In the genomic region with DNA sequence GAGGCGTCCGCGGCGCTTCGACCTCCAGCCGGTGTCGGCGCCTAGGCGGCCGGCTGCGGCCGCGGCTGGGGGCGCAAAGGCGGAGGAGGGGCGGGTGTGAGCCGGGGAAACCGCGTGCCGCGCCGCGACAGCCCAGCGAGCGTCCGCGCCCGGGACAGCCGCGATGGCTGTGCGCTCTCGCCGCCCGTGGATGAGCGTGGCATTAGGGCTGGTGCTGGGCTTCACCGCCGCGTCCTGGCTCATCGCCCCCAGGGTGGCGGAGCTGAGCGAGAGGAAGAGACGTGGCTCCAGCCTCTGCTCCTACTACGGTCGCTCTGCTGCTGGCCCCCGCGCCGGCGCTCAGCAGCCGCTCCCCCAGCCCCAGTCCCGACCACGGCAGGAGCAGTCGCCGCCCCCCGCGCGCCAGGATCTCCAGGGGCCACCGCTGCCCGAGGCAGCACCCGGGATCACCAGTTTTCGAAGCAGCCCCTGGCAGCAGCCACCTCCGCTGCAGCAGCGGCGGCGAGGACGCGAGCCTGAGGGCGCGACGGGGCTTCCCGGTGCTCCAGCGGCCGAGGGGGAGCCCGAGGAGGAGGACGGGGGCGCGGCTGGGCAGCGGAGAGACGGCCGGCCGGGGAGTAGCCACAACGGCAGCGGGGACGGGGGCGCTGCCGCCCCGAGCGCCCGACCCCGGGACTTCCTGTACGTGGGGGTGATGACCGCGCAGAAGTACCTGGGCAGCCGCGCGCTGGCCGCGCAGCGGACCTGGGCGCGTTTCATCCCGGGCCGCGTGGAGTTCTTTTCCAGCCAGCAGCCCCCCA, we compare ENCODE assay signal across 2 cellular contexts.
TF ChIP-seq lines count a peak whose summit lies in the region.

No MANE protein-coding gene starts in this region.

TF ChIP-seq in SK-N-SH, 30 proteins besides CTCF, POLR2A, EP300 and RAD21 (continued from another document):
- no peak for TF ChIP-seq SMC3 (IDR thresholded peaks at IDR 0.05; ENCODE audit: low read depth, low read length)
- TF ChIP-seq, protein P1, sequence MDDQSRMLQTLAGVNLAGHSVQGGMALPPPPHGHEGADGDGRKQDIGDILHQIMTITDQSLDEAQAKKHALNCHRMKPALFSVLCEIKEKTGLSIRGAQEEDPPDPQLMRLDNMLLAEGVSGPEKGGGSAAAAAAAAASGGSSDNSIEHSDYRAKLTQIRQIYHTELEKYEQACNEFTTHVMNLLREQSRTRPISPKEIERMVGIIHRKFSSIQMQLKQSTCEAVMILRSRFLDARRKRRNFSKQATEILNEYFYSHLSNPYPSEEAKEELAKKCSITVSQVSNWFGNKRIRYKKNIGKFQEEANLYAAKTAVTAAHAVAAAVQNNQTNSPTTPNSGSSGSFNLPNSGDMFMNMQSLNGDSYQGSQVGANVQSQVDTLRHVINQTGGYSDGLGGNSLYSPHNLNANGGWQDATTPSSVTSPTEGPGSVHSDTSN (IDR thresholded peaks at IDR 0.05), result no peak
- TF ChIP-seq, protein P2, sequence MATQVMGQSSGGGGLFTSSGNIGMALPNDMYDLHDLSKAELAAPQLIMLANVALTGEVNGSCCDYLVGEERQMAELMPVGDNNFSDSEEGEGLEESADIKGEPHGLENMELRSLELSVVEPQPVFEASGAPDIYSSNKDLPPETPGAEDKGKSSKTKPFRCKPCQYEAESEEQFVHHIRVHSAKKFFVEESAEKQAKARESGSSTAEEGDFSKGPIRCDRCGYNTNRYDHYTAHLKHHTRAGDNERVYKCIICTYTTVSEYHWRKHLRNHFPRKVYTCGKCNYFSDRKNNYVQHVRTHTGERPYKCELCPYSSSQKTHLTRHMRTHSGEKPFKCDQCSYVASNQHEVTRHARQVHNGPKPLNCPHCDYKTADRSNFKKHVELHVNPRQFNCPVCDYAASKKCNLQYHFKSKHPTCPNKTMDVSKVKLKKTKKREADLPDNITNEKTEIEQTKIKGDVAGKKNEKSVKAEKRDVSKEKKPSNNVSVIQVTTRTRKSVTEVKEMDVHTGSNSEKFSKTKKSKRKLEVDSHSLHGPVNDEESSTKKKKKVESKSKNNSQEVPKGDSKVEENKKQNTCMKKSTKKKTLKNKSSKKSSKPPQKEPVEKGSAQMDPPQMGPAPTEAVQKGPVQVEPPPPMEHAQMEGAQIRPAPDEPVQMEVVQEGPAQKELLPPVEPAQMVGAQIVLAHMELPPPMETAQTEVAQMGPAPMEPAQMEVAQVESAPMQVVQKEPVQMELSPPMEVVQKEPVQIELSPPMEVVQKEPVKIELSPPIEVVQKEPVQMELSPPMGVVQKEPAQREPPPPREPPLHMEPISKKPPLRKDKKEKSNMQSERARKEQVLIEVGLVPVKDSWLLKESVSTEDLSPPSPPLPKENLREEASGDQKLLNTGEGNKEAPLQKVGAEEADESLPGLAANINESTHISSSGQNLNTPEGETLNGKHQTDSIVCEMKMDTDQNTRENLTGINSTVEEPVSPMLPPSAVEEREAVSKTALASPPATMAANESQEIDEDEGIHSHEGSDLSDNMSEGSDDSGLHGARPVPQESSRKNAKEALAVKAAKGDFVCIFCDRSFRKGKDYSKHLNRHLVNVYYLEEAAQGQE (IDR thresholded peaks at IDR 0.05; ENCODE audit: low read depth, low read length), result no peak
- TF ChIP-seq GATA2 (CRISPR knock-in tag; IDR thresholded peaks at IDR 0.05), result no peak
- no peak for TF ChIP-seq SIN3A (IDR thresholded peaks at IDR 0.05; ENCODE audit: borderline replicate concordance, low read depth, low read length)

TF ChIP-seq in neural cell, 6 proteins besides CTCF, POLR2A, EP300 and RAD21 (continued from another document):
- peak; percentile 83 for TF ChIP-seq MXI1 (conservative IDR thresholded peaks at IDR 0.05; ENCODE audit: poor library complexity, severe bottlenecking)
TF ChIP-seq in neural cell: peak in this region for 2.
